In the genomic region with DNA sequence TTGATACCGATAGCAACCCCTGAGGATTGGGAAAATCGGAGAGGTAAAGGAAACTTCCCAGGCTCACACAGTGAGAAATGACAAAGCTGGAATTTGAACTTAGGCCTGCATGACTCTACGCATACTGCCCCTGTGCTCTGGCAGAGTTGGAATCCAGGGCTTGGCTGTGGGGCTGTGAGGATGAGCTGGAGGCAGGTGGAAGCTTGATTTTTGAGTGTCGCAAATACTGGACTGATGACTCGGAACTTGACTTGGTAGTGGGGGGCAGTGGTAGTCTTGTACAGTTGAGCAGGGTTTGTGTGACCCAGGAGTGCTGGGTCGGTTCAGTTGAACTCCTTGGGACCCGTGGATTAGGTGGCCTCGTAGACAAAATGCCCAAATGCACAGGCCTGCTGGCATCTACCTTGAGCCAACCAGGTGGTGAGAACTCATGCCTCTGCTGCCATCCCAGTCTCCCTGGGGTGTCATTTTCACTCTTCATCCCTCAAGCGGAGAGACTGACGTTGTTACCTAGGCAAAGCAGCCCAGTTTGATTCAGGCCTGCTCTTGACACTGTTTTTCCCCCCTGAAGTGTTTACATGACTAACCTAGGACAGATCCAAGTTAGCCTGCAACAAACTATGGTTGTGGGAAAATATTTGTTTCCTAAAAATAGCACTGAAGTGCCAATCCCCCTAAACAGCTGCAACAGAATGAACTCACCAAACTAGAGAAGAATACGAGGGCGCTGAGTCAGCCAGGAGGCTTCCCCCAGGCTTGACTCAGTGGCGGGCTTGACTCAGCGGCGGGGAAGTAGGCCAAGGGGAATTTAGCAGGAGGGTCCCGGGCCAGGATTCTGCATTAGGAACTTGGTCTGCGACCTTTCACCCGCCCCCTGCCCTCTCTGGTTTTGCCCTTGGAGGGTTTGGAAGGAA, we compare ENCODE assay signal across 11 cellular contexts. TPM values are rescaled to one million over a fixed set of nuclear protein-coding genes. Genes with fewer than 3 reads are reported as not detected.
A peak's percentile ranks its signal among the peaks of the same experiment; 100 is the strongest.
DNase-seq lines count a peak whose midpoint lies in the region; FAIRE-seq and TF ChIP-seq lines count a peak whose summit lies in the region.
"Had no signal": no experiment of that assay in that cellular context is flagged by ENCODE, and none has a peak within 500 bp of the region (broad histone marks: within the 10 kb centered on the region; RNA-seq: fewer than 3 reads in every experiment).

No MANE protein-coding gene starts in this region.

- peaks cover 23% of the 10 kb centered on the region for H3K36me3 Mint-ChIP-seq in neural progenitor cell
- H3K36me3 Mint-ChIP-seq: naive B cell had no signal

- no peak for TF ChIP-seq POLR2A in endothelial cell of umbilical vein (IDR thresholded peaks at IDR 0.05; ENCODE audit: low read depth, low read length)

- H3F3A ChIP-seq in neural progenitor cell (ENCODE audit: low read depth) = no peaks in the 10 kb centered on the region

- H3K27ac ChIP-seq in Karpas-422 (ENCODE audit: low read length) (no peak overlapping the region), endothelial cell of umbilical vein (ENCODE audit: insufficient read depth, low read depth, low read length) (peak overlapping the region; percentile 42), neural progenitor cell (no peak overlapping the region)

- H3K36me3 ChIP-seq in Karpas-422 (ENCODE audit: insufficient read depth, low read length) = no peaks in the 10 kb centered on the region
- H3K36me3 ChIP-seq in endothelial cell of umbilical vein (ENCODE audit: control insufficient read depth in 2 of 2, extremely low read depth in 1 of 2, insufficient read depth in 2 of 2, low read length in 2 of 2) = no peaks in the 10 kb centered on the region
- no peaks in the 10 kb centered on the region for H3K36me3 ChIP-seq in neural progenitor cell

- no peaks in the 10 kb centered on the region for H3K9me2 ChIP-seq in Karpas-422 (replicated peaks; ENCODE audit: insufficient read depth, low read length)

- intact Hi-C loops in endothelial cell of umbilical vein (cut with micrococcal nuclease) = no loop called here

- H3K27me3 Mint-ChIP-seq in neural progenitor cell (ENCODE audit: insufficient read depth, low read depth) = peaks cover 3% of the 10 kb centered on the region
- H3K27me3 Mint-ChIP-seq: activated CD4-positive, alpha-beta memory T cell treated with anti-CD3 and anti-CD28 coated beads, Interleukin-2, amount 10 ng/mL, durations not matched to agents 7 days and 5 days had no signal

- POLR2A ChIA-PET in endothelial cell of umbilical vein (lab: Charles Lee) = no interaction called here

- FAIRE-seq in endothelial cell of umbilical vein (lab: Jason Lieb, UNC) = no peak

- H4K20me1 ChIP-seq in Karpas-422 (ENCODE audit: insufficient read depth, low read depth, low read length) (no peaks in the 10 kb centered on the region), endothelial cell of umbilical vein (replicated peaks; ENCODE audit: control insufficient read depth, extremely low read depth, insufficient read depth, low read length) (no peaks in the 10 kb centered on the region), neural progenitor cell (ENCODE audit: low read depth) (no peaks in the 10 kb centered on the region)

- H3K4me2 ChIP-seq in Karpas-422 (ENCODE audit: low read depth, low read length, poor library complexity, severe bottlenecking) = no peak overlapping the region
- H3K4me2 ChIP-seq in endothelial cell of umbilical vein (ENCODE audit: insufficient read depth, low read length) = no peak overlapping the region
- no peak overlapping the region for H3K4me2 ChIP-seq in neural progenitor cell

- DNase-seq in AG09319 (ENCODE audit: extremely low read depth, low read depth) = peak; percentile 82
- DNase-seq in Karpas-422 = peak; percentile 47
- peak; percentile 38 for DNase-seq in endothelial cell of umbilical vein (ENCODE audit: low read depth, low spot score)
- DNase-seq in neural progenitor cell (ENCODE audit: low spot score) = no peak
- no peak for DNase-seq in iPS-NIHi7 (ENCODE audit: extremely low spot score)
- DNase-seq in DMS79 (lab: John Stamatoyannopoulos, UW) = no peak
- no peak for DNase-seq in midbrain (lab: John Stamatoyannopoulos, UW)
- no peak for DNase-seq in cerebellar cortex (ENCODE audit: low spot score)
- DNase-seq: activated CD4-positive, alpha-beta memory T cell treated with anti-CD3 and anti-CD28 coated beads, Interleukin-2, amount 10 ng/mL, durations not matched to agents 7 days and 5 days; naive B cell; NCI-H524 had no signal

- H3K9me1 ChIP-seq in endothelial cell of umbilical vein (replicated peaks; ENCODE audit: control insufficient read depth, extremely low read depth, insufficient read depth, low read length) = no peaks in the 10 kb centered on the region

- no peaks in the 10 kb centered on the region for H3K27me3 ChIP-seq in Karpas-422 (ENCODE audit: low read length)
- H3K27me3 ChIP-seq in endothelial cell of umbilical vein (ENCODE audit: control insufficient read depth in 2 of 2, insufficient read depth in 2 of 2, low read length in 2 of 2) = no peaks in the 10 kb centered on the region
- H3K27me3 ChIP-seq in neural progenitor cell = no peaks in the 10 kb centered on the region

- no TSS peak for BruUV-seq in endothelial cell of umbilical vein (replicated peaks; lab: Mats Ljungman, UMichigan)

- TF ChIP-seq CTCF in AG09319 (IDR thresholded peaks at IDR 0.05; ENCODE audit: low read depth, low read length) (no peak), endothelial cell of umbilical vein (IDR thresholded peaks at IDR 0.05; ENCODE audit: extremely low read depth in 1 of 2, insufficient read depth in 1 of 2, low read depth in 1 of 2, low read length in 2 of 2) (no peak), neural progenitor cell (IDR thresholded peaks at IDR 0.05) (no peak)

- H3K9me3 ChIP-seq in Karpas-422 (ENCODE audit: low read length) = no peaks in the 10 kb centered on the region
- H3K9me3 ChIP-seq in endothelial cell of umbilical vein (replicated peaks; ENCODE audit: control insufficient read depth, insufficient read depth, low read length) = no peaks in the 10 kb centered on the region
- H3K9me3 ChIP-seq in neural progenitor cell (ENCODE audit: low read depth) = no peaks in the 10 kb centered on the region

- H3K4me3 ChIP-seq in Karpas-422 (ENCODE audit: low read length) = no peak overlapping the region
- H3K4me3 ChIP-seq in endothelial cell of umbilical vein (replicated peaks in 1 of 3; ENCODE audit: insufficient read depth in 1 of 3, low read depth in 1 of 3, low read length in 3 of 3) = no peak overlapping the region
- H3K4me3 ChIP-seq in neural progenitor cell = no peak overlapping the region

- H3K79me2 ChIP-seq in Karpas-422 (ENCODE audit: low read length) (no peaks in the 10 kb centered on the region), endothelial cell of umbilical vein (ENCODE audit: control insufficient read depth, insufficient read depth, low read length) (no peaks in the 10 kb centered on the region), neural progenitor cell (ENCODE audit: low read depth) (no peaks in the 10 kb centered on the region)

- peak overlapping the region; percentile 66 for H3K27ac Mint-ChIP-seq in neural progenitor cell
- H3K27ac Mint-ChIP-seq: activated CD4-positive, alpha-beta memory T cell treated with anti-CD3 and anti-CD28 coated beads, Interleukin-2, amount 10 ng/mL, durations not matched to agents 7 days and 5 days; naive B cell had no signal

- H3K4me1 ChIP-seq in Karpas-422 (ENCODE audit: low read length) = peaks cover 4% of the 10 kb centered on the region; the same call in 1 of the 2 replicates
- H3K4me1 ChIP-seq in endothelial cell of umbilical vein (ENCODE audit: control insufficient read depth, extremely low read depth, insufficient read depth, low read length) = peaks cover 2% of the 10 kb centered on the region
- H3K4me1 ChIP-seq in neural progenitor cell = no peaks in the 10 kb centered on the region

- peaks cover 19% of the 10 kb centered on the region for H3K4me1 Mint-ChIP-seq in neural progenitor cell
- H3K4me1 Mint-ChIP-seq: activated CD4-positive, alpha-beta memory T cell treated with anti-CD3 and anti-CD28 coated beads, Interleukin-2, amount 10 ng/mL, durations not matched to agents 7 days and 5 days had no signal

- H3K4me3 Mint-ChIP-seq in neural progenitor cell = no peak overlapping the region
- H3K4me3 Mint-ChIP-seq: activated CD4-positive, alpha-beta memory T cell treated with anti-CD3 and anti-CD28 coated beads, Interleukin-2, amount 10 ng/mL, durations not matched to agents 7 days and 5 days had no signal

- H3K9ac ChIP-seq in Karpas-422 (ENCODE audit: low read length) = no peak overlapping the region
- H3K9ac ChIP-seq in endothelial cell of umbilical vein (replicated peaks; ENCODE audit: extremely low read depth, insufficient read depth, low read length) = no peak overlapping the region
- H3K9ac ChIP-seq in neural progenitor cell = no peak overlapping the region

- dilution Hi-C loops in endothelial cell of umbilical vein (cut with MboI; ENCODE audit: extremely low pct_ligation_motif_present, low sequenced_read_pairs) = loop anchor here (25.0 kb wide), 1 partner anchor 190 kb away; a partner anchor contains a TSS

- H2AFZ ChIP-seq in Karpas-422 (ENCODE audit: low read length) (no peak overlapping the region), endothelial cell of umbilical vein (ENCODE audit: low read depth, low read length) (no peak overlapping the region), neural progenitor cell (replicated peaks) (no peak overlapping the region)

- no peaks in the 10 kb centered on the region for H3K9me3 Mint-ChIP-seq in neural progenitor cell
- H3K9me3 Mint-ChIP-seq: activated CD4-positive, alpha-beta memory T cell treated with anti-CD3 and anti-CD28 coated beads, Interleukin-2, amount 10 ng/mL, durations not matched to agents 7 days and 5 days had no signal

- CTCF ChIA-PET in endothelial cell of umbilical vein (lab: Charles Lee) = interaction anchor here (1.6 to 4.0 kb wide), 3 partner anchors 122 to 195 kb away, joined by 3 to 18 read pairs (median 14); a partner anchor contains a TSS

RNA-seq across cellular contexts. Expression of a gene that starts 45.7 kb away (rescaled TPM):
- total RNA-seq in Karpas-422 (2014; rRNA removed; shearing (Covaris generic); ENCODE audit: low replicate concordance) = not detected in 2 replicates
- total RNA-seq in endothelial cell of umbilical vein (not detected in 2 replicates), neural progenitor cell (ENCODE audit: low replicate concordance) (1.5 TPM in 1 of 2 replicates, not detected in the other)
- polyA plus RNA-seq in endothelial cell of umbilical vein = not detected in 2 replicates
- polyA plus RNA-seq in endothelial cell of umbilical vein (2011; cell fraction: cytosol; rRNA removed) = not detected in 2 replicates
- polyA plus RNA-seq in endothelial cell of umbilical vein (2011; cell fraction: nucleus; rRNA removed) = not detected in 2 replicates
- not detected in 2 replicates for polyA plus RNA-seq in endothelial cell of umbilical vein (2012)
- polyA minus RNA-seq in endothelial cell of umbilical vein = not detected in 2 replicates
- not detected for polyA minus RNA-seq in endothelial cell of umbilical vein (2011; cell fraction: cytosol; rRNA and poly(A)+ RNA removed)
- polyA minus RNA-seq in endothelial cell of umbilical vein (2011; cell fraction: nucleus; rRNA and poly(A)+ RNA removed) = not detected in 2 replicates
- total RNA-seq: activated CD4-positive, alpha-beta memory T cell treated with anti-CD3 and anti-CD28 coated beads, Interleukin-2, amount 10 ng/mL, durations not matched to agents 7 days and 5 days had no signal

RNA-seq across cellular contexts. Expression of a gene that starts 52.5 kb away (rescaled TPM):
- total RNA-seq in Karpas-422 (2014; rRNA removed; shearing (Covaris generic); ENCODE audit: low replicate concordance) = not detected in 2 replicates
- total RNA-seq in endothelial cell of umbilical vein (not detected in 2 replicates), neural progenitor cell (ENCODE audit: low replicate concordance) (0.43 TPM in 1 of 2 replicates, not detected in the other)
- not detected in 2 replicates for polyA plus RNA-seq in endothelial cell of umbilical vein
- polyA plus RNA-seq in endothelial cell of umbilical vein (2011; cell fraction: cytosol; rRNA removed) = not detected in 2 replicates
- not detected in 2 replicates for polyA plus RNA-seq in endothelial cell of umbilical vein (2011; cell fraction: nucleus; rRNA removed)
- not detected in 2 replicates for polyA plus RNA-seq in endothelial cell of umbilical vein (2012)
- 0.28 TPM in 1 of 2 replicates, not detected in the other for polyA minus RNA-seq in endothelial cell of umbilical vein
- not detected for polyA minus RNA-seq in endothelial cell of umbilical vein (2011; cell fraction: cytosol; rRNA and poly(A)+ RNA removed)
- polyA minus RNA-seq in endothelial cell of umbilical vein (2011; cell fraction: nucleus; rRNA and poly(A)+ RNA removed) = not detected in 2 replicates
- total RNA-seq: activated CD4-positive, alpha-beta memory T cell treated with anti-CD3 and anti-CD28 coated beads, Interleukin-2, amount 10 ng/mL, durations not matched to agents 7 days and 5 days had no signal

Comparison
In these comparisons a context has a peak if more than half of its experiments do, and no peak if none do; other contexts are left out.
1. DNase-seq: peak in AG09319 (single experiment), Karpas-422 (single experiment) and endothelial cell of umbilical vein (single experiment); none in neural progenitor cell (single experiment), iPS-NIHi7 (single experiment), DMS79 (single experiment), midbrain (single experiment) and cerebellar cortex (single experiment).